Comparison of ENCODE assay signal across 13 cellular contexts in the genomic region with DNA sequence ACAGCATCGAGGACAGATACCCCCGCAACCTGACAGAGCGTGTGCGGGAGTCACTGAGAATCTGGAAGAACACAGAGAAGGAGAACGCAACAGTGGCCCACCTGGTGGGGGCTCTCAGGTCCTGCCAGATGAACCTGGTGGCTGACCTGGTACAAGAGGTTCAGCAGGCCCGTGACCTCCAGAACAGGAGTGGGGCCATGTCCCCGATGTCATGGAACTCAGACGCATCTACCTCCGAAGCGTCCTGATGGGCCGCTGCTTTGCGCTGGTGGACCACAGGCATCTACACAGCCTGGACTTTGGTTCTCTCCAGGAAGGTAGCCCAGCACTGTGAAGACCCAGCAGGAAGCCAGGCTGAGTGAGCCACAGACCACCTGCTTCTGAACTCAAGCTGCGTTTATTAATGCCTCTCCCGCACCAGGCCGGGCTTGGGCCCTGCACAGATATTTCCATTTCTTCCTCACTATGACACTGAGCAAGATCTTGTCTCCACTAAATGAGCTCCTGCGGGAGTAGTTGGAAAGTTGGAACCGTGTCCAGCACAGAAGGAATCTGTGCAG. TPM values are rescaled to one million over a fixed set of nuclear protein-coding genes. Genes with fewer than 3 reads are reported as not detected.
DNase-seq lines count a peak whose midpoint lies in the region; ATAC-seq and TF ChIP-seq lines count a peak whose summit lies in the region.
"Had no signal": no experiment of that assay in that cellular context is flagged by ENCODE, and none has a peak within 500 bp of the region (broad histone marks: within the 10 kb centered on the region; RNA-seq: fewer than 3 reads in every experiment).

No MANE protein-coding gene starts in this region.

- no peak overlapping the region for H3K9ac ChIP-seq in neural progenitor cell

- H3K4me1 ChIP-seq in heart left ventricle: peaks cover 10 to 43% (median 21%) of the 10 kb centered on the region in 12 donors
- peaks cover 16% of the 10 kb centered on the region for H3K4me1 ChIP-seq in upper lobe of right lung
- H3K4me1 ChIP-seq in neural progenitor cell: peaks cover 7% of the 10 kb centered on the region

- peaks cover 54% of the 10 kb centered on the region for H4K20me1 ChIP-seq in neural progenitor cell (ENCODE audit: low read depth)

- H3K36me3 Mint-ChIP-seq in activated T-helper 1 cell treated with anti-CD3 and anti-CD28 coated beads, Interleukin-12 subunit alpha, Interleukin-12 subunit beta, Interleukin-2, Interleukin-4 antibody, amounts not matched to agents 30 ng/mL and 10 ng/mL and 1 ng/mL, durations not matched to agents 14 hours and 24 hours and 36 hours (ENCODE audit: low read depth): peaks cover 51% of the 10 kb centered on the region
- H3K36me3 Mint-ChIP-seq in memory B cell: peaks cover 21% of the 10 kb centered on the region
- peaks cover 22% of the 10 kb centered on the region for H3K36me3 Mint-ChIP-seq in neural progenitor cell

- intact Hi-C loops in cardiac septum (cut with DNase I): loop anchor here (10.0 kb wide), 1 partner anchor 68 kb away; the partner anchor contains the start of gene PPFIA1
- intact Hi-C loops in heart left ventricle (cut with DNase I): no loop called here
- intact Hi-C loops in activated T-helper 1 cell treated with anti-CD3 and anti-CD28 coated beads, Interleukin-12 subunit alpha, Interleukin-12 subunit beta, Interleukin-2, Interleukin-4 antibody, amounts not matched to agents 30 ng/mL and 10 ng/mL and 1 ng/mL, durations not matched to agents 14 hours and 24 hours and 36 hours (cut with micrococcal nuclease): no loop called here
- intact Hi-C loops in upper lobe of right lung (cut with DNase I): no loop called here

- no peaks in the 10 kb centered on the region for H3K27me3 ChIP-seq in heart left ventricle
- no peaks in the 10 kb centered on the region for H3K27me3 ChIP-seq in upper lobe of right lung
- H3K27me3 ChIP-seq in neural progenitor cell: no peaks in the 10 kb centered on the region
- H3K27me3 ChIP-seq: left lung, SJSA1 had no signal

- peak; percentile 35 for DNase-seq in cardiac septum (ENCODE audit: low spot score)
- DNase-seq in heart left ventricle: no peak
- DNase-seq in activated T-helper 1 cell treated with anti-CD3 and anti-CD28 coated beads, Interleukin-12 subunit alpha, Interleukin-12 subunit beta, Interleukin-2, Interleukin-4 antibody, amounts not matched to agents 30 ng/mL and 10 ng/mL and 1 ng/mL, durations not matched to agents 14 hours and 24 hours and 36 hours (ENCODE audit: low spot score): no peak
- no peak for DNase-seq in memory B cell (ENCODE audit: low spot score in 2 of 2)
- DNase-seq in upper lobe of right lung: peak; percentile 36
- DNase-seq in neural progenitor cell (ENCODE audit: low spot score): no peak
- DNase-seq: DMS153, left lung, NCI-H1694 treated with DMSO at 0.1 percent for 48 hours, NCI-H446 treated with DMSO at 0.1 percent for 48 hours had no signal

- H3K4me3 Mint-ChIP-seq in activated T-helper 1 cell treated with anti-CD3 and anti-CD28 coated beads, Interleukin-12 subunit alpha, Interleukin-12 subunit beta, Interleukin-2, Interleukin-4 antibody, amounts not matched to agents 30 ng/mL and 10 ng/mL and 1 ng/mL, durations not matched to agents 14 hours and 24 hours and 36 hours: peak overlapping the region; percentile 99
- H3K4me3 Mint-ChIP-seq in memory B cell (no peak overlapping the region), neural progenitor cell (no peak overlapping the region)

- H3K4me3 ChIP-seq in heart left ventricle (no peak overlapping the region), upper lobe of right lung (no peak overlapping the region), neural progenitor cell (no peak overlapping the region)
- H3K4me3 ChIP-seq: left lung, SJSA1 had no signal

- H3K4me1 Mint-ChIP-seq in activated T-helper 1 cell treated with anti-CD3 and anti-CD28 coated beads, Interleukin-12 subunit alpha, Interleukin-12 subunit beta, Interleukin-2, Interleukin-4 antibody, amounts not matched to agents 30 ng/mL and 10 ng/mL and 1 ng/mL, durations not matched to agents 14 hours and 24 hours and 36 hours (ENCODE audit: low read depth): peaks cover 49% of the 10 kb centered on the region
- H3K4me1 Mint-ChIP-seq in memory B cell: peaks cover 30% of the 10 kb centered on the region
- peaks cover 24% of the 10 kb centered on the region for H3K4me1 Mint-ChIP-seq in neural progenitor cell

- peaks cover 29% of the 10 kb centered on the region for H3K79me2 ChIP-seq in neural progenitor cell (ENCODE audit: low read depth)

- no peak overlapping the region for H2AFZ ChIP-seq in neural progenitor cell (replicated peaks)

- WGBS in heart left ventricle, 4 donors: 86 to 94% (median 92%) methylated on average over 11 to 17 of the region's 17 CpGs

- H3K27ac Mint-ChIP-seq in activated T-helper 1 cell treated with anti-CD3 and anti-CD28 coated beads, Interleukin-12 subunit alpha, Interleukin-12 subunit beta, Interleukin-2, Interleukin-4 antibody, amounts not matched to agents 30 ng/mL and 10 ng/mL and 1 ng/mL, durations not matched to agents 14 hours and 24 hours and 36 hours: peak overlapping the region; percentile 99
- H3K27ac Mint-ChIP-seq in memory B cell: peak overlapping the region; percentile 40
- H3K27ac Mint-ChIP-seq in neural progenitor cell: no peak overlapping the region

- H3K27ac ChIP-seq in heart left ventricle (no peak overlapping the region), upper lobe of right lung (no peak overlapping the region), neural progenitor cell (no peak overlapping the region)
- H3K27ac ChIP-seq: left lung, SJSA1 had no signal

- TF ChIP-seq POLR2A in heart left ventricle (IDR thresholded peaks at IDR 0.05): no peak

- no peak overlapping the region for H3K4me2 ChIP-seq in neural progenitor cell

- no peaks in the 10 kb centered on the region for H3K9me3 Mint-ChIP-seq in activated T-helper 1 cell treated with anti-CD3 and anti-CD28 coated beads, Interleukin-12 subunit alpha, Interleukin-12 subunit beta, Interleukin-2, Interleukin-4 antibody, amounts not matched to agents 30 ng/mL and 10 ng/mL and 1 ng/mL, durations not matched to agents 14 hours and 24 hours and 36 hours
- H3K9me3 Mint-ChIP-seq in memory B cell (no peaks in the 10 kb centered on the region), neural progenitor cell (no peaks in the 10 kb centered on the region)

- H3F3A ChIP-seq in neural progenitor cell (ENCODE audit: low read depth): peaks cover 9% of the 10 kb centered on the region

- H3K9me3 ChIP-seq in heart left ventricle: no peaks in the 10 kb centered on the region
- H3K9me3 ChIP-seq in upper lobe of right lung: no peaks in the 10 kb centered on the region
- no peaks in the 10 kb centered on the region for H3K9me3 ChIP-seq in neural progenitor cell (ENCODE audit: low read depth)
- H3K9me3 ChIP-seq: left lung, SJSA1 had no signal

- H3K36me3 ChIP-seq in heart left ventricle (peaks cover 0 to 48% (median 33%) of the 10 kb centered on the region in 9 donors), upper lobe of right lung (peaks cover 35% of the 10 kb centered on the region), neural progenitor cell (no peaks in the 10 kb centered on the region)

- no peaks in the 10 kb centered on the region for H3K27me3 Mint-ChIP-seq in activated T-helper 1 cell treated with anti-CD3 and anti-CD28 coated beads, Interleukin-12 subunit alpha, Interleukin-12 subunit beta, Interleukin-2, Interleukin-4 antibody, amounts not matched to agents 30 ng/mL and 10 ng/mL and 1 ng/mL, durations not matched to agents 14 hours and 24 hours and 36 hours (ENCODE audit: insufficient read depth)
- H3K27me3 Mint-ChIP-seq in memory B cell: no peaks in the 10 kb centered on the region
- peaks cover 6% of the 10 kb centered on the region for H3K27me3 Mint-ChIP-seq in neural progenitor cell (ENCODE audit: insufficient read depth, low read depth)

- TF ChIP-seq CTCF in heart left ventricle (IDR thresholded peaks at IDR 0.05) (no peak), upper lobe of right lung (IDR thresholded peaks at IDR 0.05) (no peak), neural progenitor cell (IDR thresholded peaks at IDR 0.05) (no peak)

- no peak for ATAC-seq in heart left ventricle
- ATAC-seq in memory B cell (ENCODE audit: low read depth): no peak
- ATAC-seq in upper lobe of right lung: no peak
- ATAC-seq in GM19035 (IDR thresholded peaks at IDR 0.05; ENCODE audit: unreplicated experiment): no peak
- no peak for ATAC-seq in HG03135 (IDR thresholded peaks at IDR 0.05; ENCODE audit: unreplicated experiment)
- ATAC-seq: left lung had no signal

RNA-seq across cellular contexts. Expression of gene FADD, which starts 3.2 kb away (rescaled TPM):
- 8.6 TPM for total RNA-seq in cardiac septum
- total RNA-seq in heart left ventricle: 10 to 100 TPM in 6 of 9 donors, 1 to 10 TPM in 3; 8.9 to 24.4 (median 10.2) TPM
- polyA plus RNA-seq in heart left ventricle: 10 to 100 TPM in 1 of 2 donors, 1 to 10 TPM in 1; 8.5 to 18.7 TPM
- total RNA-seq in activated T-helper 1 cell treated with anti-CD3 and anti-CD28 coated beads, Interleukin-12 subunit alpha, Interleukin-12 subunit beta, Interleukin-2, Interleukin-4 antibody, amounts not matched to agents 30 ng/mL and 10 ng/mL and 1 ng/mL, durations not matched to agents 14 hours and 24 hours and 36 hours: 47.9 and 51.8 TPM in 2 replicates
- total RNA-seq in upper lobe of right lung: 21.3 TPM
- 18.9 and 33.6 TPM in 2 replicates for total RNA-seq in neural progenitor cell (ENCODE audit: low replicate concordance)

Comparison
In these comparisons a context has a peak if more than half of its experiments do, and no peak if none do; other contexts are left out.
1. DNase-seq: peak in cardiac septum (single experiment) and upper lobe of right lung (single experiment); none in heart left ventricle (0 of 5), activated T-helper 1 cell treated with anti-CD3 and anti-CD28 coated beads, Interleukin-12 subunit alpha, Interleukin-12 subunit beta, Interleukin-2, Interleukin-4 antibody, amounts not matched to agents 30 ng/mL and 10 ng/mL and 1 ng/mL, durations not matched to agents 14 hours and 24 hours and 36 hours (single experiment), memory B cell (0 of 2) and neural progenitor cell (single experiment).